Comparison of ENCODE assay signal across 1 cellular context in the genomic region with DNA sequence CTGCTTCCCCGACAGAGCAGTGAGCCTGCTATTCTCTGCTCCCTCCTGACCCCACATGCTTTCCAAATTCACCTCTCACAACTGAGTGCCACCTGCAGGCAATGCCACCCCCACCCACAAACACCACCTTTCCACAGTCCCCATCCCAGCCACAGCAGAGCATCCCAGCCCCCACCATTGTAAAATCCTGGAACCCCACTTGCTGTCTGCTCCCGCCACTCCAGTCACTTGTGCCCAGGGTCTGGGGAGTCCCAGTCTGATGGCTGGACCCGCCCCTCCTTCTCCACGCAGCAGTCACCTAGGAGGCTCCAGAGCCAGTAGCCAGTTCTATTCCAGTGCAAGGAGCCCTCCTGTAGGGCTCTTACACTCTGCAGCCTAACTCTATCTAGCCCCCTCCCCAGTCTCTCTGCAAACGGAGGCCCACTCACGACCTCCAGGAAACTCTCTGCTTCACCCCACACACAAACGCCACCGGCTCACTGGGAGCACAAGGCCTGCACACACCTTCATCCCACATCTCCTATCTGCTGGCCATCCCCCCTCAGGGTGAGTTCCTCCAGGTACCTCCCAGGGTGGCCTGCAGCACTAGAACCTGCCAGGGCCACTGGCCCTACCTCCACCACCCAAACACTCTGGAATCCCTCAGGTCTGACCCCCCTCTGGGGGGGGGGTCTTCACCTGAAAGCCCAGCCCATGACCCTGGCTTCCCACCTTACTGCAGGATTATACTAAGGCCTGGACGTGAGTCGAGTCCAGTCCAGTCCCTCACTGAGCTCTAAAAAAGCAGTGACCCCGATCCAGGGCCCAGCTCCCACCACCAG.
TF ChIP-seq lines count a peak whose summit lies in the region.

No MANE protein-coding gene starts in this region.

TF ChIP-seq in endothelial cell of umbilical vein, 7 proteins besides CTCF, POLR2A, EP300 and RAD21:
- TF ChIP-seq EZH2 (IDR thresholded peaks at IDR 0.05; ENCODE audit: borderline replicate concordance, low read depth, low read length, severe bottlenecking) (no peak), GATA2 (IDR thresholded peaks at IDR 0.05; ENCODE audit: insufficient read depth, insufficient read length, low read depth, low read length) (no peak), JUN (IDR thresholded peaks at IDR 0.05; ENCODE audit: borderline replicate concordance, insufficient read depth, insufficient read length, low read depth) (no peak), POLR2AphosphoS5 (IDR thresholded peaks at IDR 0.05; ENCODE audit: insufficient read depth, low read depth, low read length) (no peak), FOS (IDR thresholded peaks at IDR 0.05; ENCODE audit: borderline replicate concordance, insufficient read depth, low read length) (no peak), MYC (IDR thresholded peaks at IDR 0.05; ENCODE audit: low read depth, low read length) (no peak), MAX (IDR thresholded peaks at IDR 0.05; ENCODE audit: insufficient read depth, insufficient read length) (no peak)
